In genomic region chr5:141383345-141383744, GRCh38 we compare ENCODE assay signal across 18 cellular contexts. TPM values are rescaled to one million over a fixed set of nuclear protein-coding genes. Genes with fewer than 3 reads are reported as not detected.
DNase-seq lines count a peak whose midpoint lies in the region; ATAC-seq and TF ChIP-seq lines count a peak whose summit lies in the region.
"Had no signal": no experiment of that assay in that cellular context is flagged by ENCODE, and none has a peak within 500 bp of the region (broad histone marks: within the 10 kb centered on the region; RNA-seq: fewer than 3 reads in every experiment).

No MANE protein-coding gene starts in this region.

- H3K4me1 Mint-ChIP-seq in HFFc6 (ENCODE audit: low read depth) (peaks cover 15% of the 10 kb centered on the region; the same call in 1 of the 2 replicates), chondrocyte (ENCODE audit: low read depth) (no peaks in the 10 kb centered on the region), naive B cell (peaks cover 0 to 6% (median 2%) of the 10 kb centered on the region in 3 donors)
- H3K4me1 Mint-ChIP-seq: stimulated activated effector memory CD8-positive, alpha-beta T cell treated with anti-CD3 and anti-CD28 coated beads, Interleukin-12 subunit alpha, Interleukin-12 subunit beta, amount 100 ng/mL, for 72 hours had no signal

- peaks cover 56% of the 10 kb centered on the region for H3K9me3 Mint-ChIP-seq in HFFc6
- H3K9me3 Mint-ChIP-seq in chondrocyte (ENCODE audit: low read depth), result peaks cover 52% of the 10 kb centered on the region
- peaks cover 0 to 66% (median 37%) of the 10 kb centered on the region in 7 donors for H3K9me3 Mint-ChIP-seq in naive B cell

- TF ChIP-seq CTCF in AG09309 (IDR thresholded peaks at IDR 0.05; ENCODE audit: control insufficient read depth, insufficient read depth, low read depth, low read length, missing control alignments) (no peak), HFFc6 (IDR thresholded peaks at IDR 0.05) (no peak), chondrocyte (IDR thresholded peaks at IDR 0.05) (no peak)

- H3K4me3 ChIP-seq in AG09309 (ENCODE audit: control insufficient read depth, low read depth, low read length), result peak overlapping the region; percentile 65

- ATAC-seq in naive B cell (ENCODE audit: low read depth in 2 of 2) (no peak), HG03045 (IDR thresholded peaks at IDR 0.05; ENCODE audit: unreplicated experiment) (no peak)
- ATAC-seq: activated T-cell treated with anti-CD3 and anti-CD28 coated beads, Interleukin-2, amount 50 U/mL, for 4 hours; Right ventricle myocardium inferior; stimulated activated effector memory CD8-positive, alpha-beta T cell treated with anti-CD3 and anti-CD28 coated beads, Interleukin-12 subunit alpha, Interleukin-12 subunit beta, amount 100 ng/mL, for 72 hours had no signal

- peak overlapping the region; percentile 95 for H3K4me3 Mint-ChIP-seq in HFFc6
- no peak overlapping the region for H3K4me3 Mint-ChIP-seq in chondrocyte (ENCODE audit: unreplicated experiment)
- H3K4me3 Mint-ChIP-seq in naive B cell, result peak overlapping the region in 5 of 8 donors; percentile 18 to 65 (median 42)

- no peak for DNase-seq in AG09309 (ENCODE audit: low read depth)
- DNase-seq in HFFc6, result no peak
- peak; percentile 77 for DNase-seq in chondrocyte (ENCODE audit: low spot score)
- DNase-seq in naive B cell, result no peak
- DNase-seq in NCI-H1694 (lab: John Stamatoyannopoulos, UW), result no peak
- DNase-seq in mucosa of gallbladder (ENCODE audit: low spot score), result no peak
- DNase-seq: activated CD4-positive, alpha-beta T cell treated with anti-CD3 and anti-CD28 coated beads for 48 hours; activated T-cell treated with anti-CD3 and anti-CD28 coated beads, Interleukin-2, amount 50 U/mL, for 4 hours; amniotic stem cell; CD4-positive, alpha-beta T cell; cortex of kidney; esophagus squamous epithelium; NCI-H1436; T-helper 9 cell had no signal

- H3K27ac Mint-ChIP-seq in HFFc6, result no peak overlapping the region; the same call in 1 of the 2 replicates
- no peak overlapping the region for H3K27ac Mint-ChIP-seq in chondrocyte (ENCODE audit: unreplicated experiment)
- H3K27ac Mint-ChIP-seq in naive B cell, result peak overlapping the region in 1 of 6 donors; percentile 63
- H3K27ac Mint-ChIP-seq: CD4-positive, alpha-beta T cell; stimulated activated effector memory CD8-positive, alpha-beta T cell treated with anti-CD3 and anti-CD28 coated beads, Interleukin-12 subunit alpha, Interleukin-12 subunit beta, amount 100 ng/mL, for 72 hours had no signal

- H3K27me3 Mint-ChIP-seq in HFFc6 (ENCODE audit: insufficient read depth) (no peaks in the 10 kb centered on the region), chondrocyte (ENCODE audit: low read depth) (no peaks in the 10 kb centered on the region), naive B cell (peaks cover 55 to 69% (median 59%) of the 10 kb centered on the region in 3 donors)

- H3K36me3 Mint-ChIP-seq in HFFc6 (ENCODE audit: low read depth), result peaks cover 49% of the 10 kb centered on the region
- peaks cover 1% of the 10 kb centered on the region for H3K36me3 Mint-ChIP-seq in chondrocyte (ENCODE audit: low read depth)
- peaks cover 7 to 11% of the 10 kb centered on the region in 2 donors for H3K36me3 Mint-ChIP-seq in naive B cell

RNA-seq across cellular contexts. Expression of gene PCDHGA7, which starts 0.8 kb away (rescaled TPM):
- 10 to 100 TPM in 4 of 6 experiments, 1 to 10 TPM in 2; 2.4 to 12.5 (median 11.6) TPM for total RNA-seq in HFFc6 (2021; fragmentation: NEBNext Ultra II Directional; extraction: Animal tissue kit (Norgen Biotek cat#: 25700))
- 0.17 to 0.31 TPM (median 0.28 TPM) in 3 replicates for total RNA-seq in chondrocyte
- polyA plus RNA-seq in naive B cell (ENCODE audit: low read depth in 6 of 6), result not detected
- total RNA-seq in mucosa of gallbladder, result 4.5 TPM
- total RNA-seq: CD4-positive, alpha-beta T cell had no signal
- polyA plus RNA-seq: neural cell had no signal

RNA-seq across cellular contexts. Expression of gene PCDHGB4, which starts 4.2 kb away (rescaled TPM):
- 10 to 100 TPM in 4 of 6 experiments, 1 to 10 TPM in 2; 2.4 to 19.6 (median 16.6) TPM for total RNA-seq in HFFc6 (2021; fragmentation: NEBNext Ultra II Directional; extraction: Animal tissue kit (Norgen Biotek cat#: 25700))
- total RNA-seq in chondrocyte (12.6 to 14.2 TPM (median 14.2 TPM) in 3 replicates), mucosa of gallbladder (5.2 TPM)
- polyA plus RNA-seq in naive B cell (ENCODE audit: low read depth in 6 of 6), result under 1 TPM in 1 of 6 donors, not detected in 5; 0.15 TPM
- total RNA-seq: CD4-positive, alpha-beta T cell had no signal

RNA-seq across cellular contexts. Expression of gene PCDHGA8, which starts 9.1 kb away (rescaled TPM):
- 1 to 10 TPM in 1 of 6 experiments, under 1 TPM in 5; 0.52 to 1.0 (median 0.90) TPM for total RNA-seq in HFFc6 (2021; fragmentation: NEBNext Ultra II Directional; extraction: Animal tissue kit (Norgen Biotek cat#: 25700))
- 0.47 to 0.59 TPM (median 0.51 TPM) in 3 replicates for total RNA-seq in chondrocyte
- not detected for polyA plus RNA-seq in naive B cell (ENCODE audit: low read depth in 6 of 6)
- total RNA-seq in mucosa of gallbladder, result 1.9 TPM
- total RNA-seq: activated T-cell treated with anti-CD3 and anti-CD28 coated beads, Interleukin-2, amount 50 U/mL, for 4 hours; CD4-positive, alpha-beta T cell had no signal

RNA-seq across cellular contexts. Expression of gene PCDHGA6, which starts 9.7 kb away (rescaled TPM):
- 1 to 10 TPM; 1.8 to 2.8 (median 2.8) TPM for total RNA-seq in HFFc6 (2021; fragmentation: NEBNext Ultra II Directional; extraction: Animal tissue kit (Norgen Biotek cat#: 25700))
- total RNA-seq in chondrocyte (0.38 to 0.65 TPM (median 0.45 TPM) in 3 replicates), mucosa of gallbladder (6.6 TPM)
- polyA plus RNA-seq in naive B cell (ENCODE audit: low read depth in 6 of 6), result under 1 TPM in 1 of 6 donors, not detected in 5; 0.08 TPM

RNA-seq across cellular contexts. Expression of gene PCDHGB3, which starts 13.3 kb away (rescaled TPM):
- 1 to 10 TPM; 3.9 to 4.5 (median 4.3) TPM for total RNA-seq in HFFc6 (2021; fragmentation: NEBNext Ultra II Directional; extraction: Animal tissue kit (Norgen Biotek cat#: 25700))
- 0.21 to 0.36 TPM (median 0.30 TPM) in 3 replicates for total RNA-seq in chondrocyte
- under 1 TPM in 1 of 6 donors, not detected in 5; 0.21 TPM for polyA plus RNA-seq in naive B cell (ENCODE audit: low read depth in 6 of 6)
- 3.0 TPM for total RNA-seq in mucosa of gallbladder
- polyA plus RNA-seq: neural cell had no signal
